In genomic region chr11:66723693-66724092, GRCh38 we compare ENCODE assay signal across 21 cellular contexts. TPM values are rescaled to one million over a fixed set of nuclear protein-coding genes. Genes with fewer than 3 reads are reported as not detected.
DNase-seq lines count a peak whose midpoint lies in the region; ATAC-seq, FAIRE-seq and TF ChIP-seq lines count a peak whose summit lies in the region.
"Had no signal": no experiment of that assay in that cellular context is flagged by ENCODE, and none has a peak within 500 bp of the region (broad histone marks: within the 10 kb centered on the region; RNA-seq: fewer than 3 reads in every experiment).

No MANE protein-coding gene starts in this region.

- H3K27me3 ChIP-seq in adrenal gland = no peaks in the 10 kb centered on the region
- peaks cover 3% of the 10 kb centered on the region for H3K27me3 ChIP-seq in A673 (replicated peaks; ENCODE audit: insufficient read depth, low read depth, low read length, poor library complexity)

- 74 to 90% (median 86%) methylated on average over 5 of the region's 5 CpGs for WGBS in adrenal gland, 4 donors

- POLR2A ChIA-PET in A673 (lab: Charles Lee; ENCODE audit: low non-redundant PET) = no interaction called here

- peak; percentile 15 for FAIRE-seq in G401.6 (lab: Jason Lieb, UNC)
- FAIRE-seq in GM12892 (lab: Jason Lieb, UNC) = no peak
- FAIRE-seq: GM19239, H1 had no signal

- no peak for TF ChIP-seq CTCF in adrenal gland (IDR thresholded peaks at IDR 0.05)
- TF ChIP-seq CTCF in A673 (conservative IDR thresholded peaks at IDR 0.05; ENCODE audit: low read depth, low read length) = no peak

- H3K36me3 ChIP-seq in adrenal gland (replicated peaks in 1 of 2) = no peaks in the 10 kb centered on the region
- peaks cover 4% of the 10 kb centered on the region for H3K36me3 ChIP-seq in A673 (ENCODE audit: insufficient read depth, low read length, poor library complexity, severe bottlenecking)

- TF ChIP-seq POLR2A in adrenal gland (IDR thresholded peaks at IDR 0.05) (no peak), GM12892 (IDR thresholded peaks at IDR 0.05; ENCODE audit: low read depth, low read length) (no peak)

- H3K27ac ChIP-seq in adrenal gland (peak overlapping the region in 4 of 5 donors; percentile 31 to 67 (median 48)), A673 (ENCODE audit: low read depth, low read length, poor library complexity, severe bottlenecking) (no peak overlapping the region), substantia nigra (ENCODE audit: low read depth, low read length, poor library complexity, severe bottlenecking) (no peak overlapping the region)
- H3K27ac ChIP-seq: BLaER1 treated with 17β-estradiol and CSF1 and Interleukin-3, amounts not matched to agents 10 nM and 100 nM had no signal

- CTCF ChIA-PET in A673 (lab: Charles Lee) = no interaction called here

- H3K4me3 ChIP-seq in adrenal gland = no peak overlapping the region
- no peak overlapping the region for H3K4me3 ChIP-seq in A673 (ENCODE audit: low read depth, low read length, poor library complexity, severe bottlenecking)
- H3K4me3 ChIP-seq: BLaER1 treated with 17β-estradiol and CSF1 and Interleukin-3, amounts not matched to agents 10 nM and 100 nM had no signal

- intact Hi-C loops in adrenal gland (cut with DNase I) = no loop called here
- intact Hi-C loops in A673 (cut with micrococcal nuclease; ENCODE audit: unreplicated experiment) = no loop called here

- BruUV-seq in A673 (replicated peaks; lab: Mats Ljungman, UMichigan) = no TSS peak

- no peaks in the 10 kb centered on the region for H3K9me3 ChIP-seq in adrenal gland (replicated peaks in 1 of 3)
- H3K9me3 ChIP-seq in A673 (ENCODE audit: low read depth, low read length, poor library complexity, severe bottlenecking) = no peaks in the 10 kb centered on the region
- H3K9me3 ChIP-seq: BLaER1 treated with 17β-estradiol and CSF1 and Interleukin-3, amounts not matched to agents 10 nM and 100 nM had no signal

- peaks cover 34 to 36% of the 10 kb centered on the region in 2 donors for H3K4me1 ChIP-seq in adrenal gland (replicated peaks in 1 of 2)
- peaks cover 4% of the 10 kb centered on the region for H3K4me1 ChIP-seq in A673 (ENCODE audit: insufficient read depth, low read length, poor library complexity, severe bottlenecking)

- DNase-seq in HT1080 (ENCODE audit: low read depth) = peak; percentile 24
- DNase-seq in adrenal gland = peak in 1 of 7 donors; percentile 13
- no peak for DNase-seq in left lobe of liver (ENCODE audit: low spot score)
- no peak for DNase-seq in A673 (ENCODE audit: low spot score)
- DNase-seq in substantia nigra (lab: John Stamatoyannopoulos, UW) = no peak
- DNase-seq in GM12892 (ENCODE audit: insufficient read length) = no peak
- DNase-seq in NCI-H82 treated with DMSO at 0.1 percent for 48 hours (lab: John Stamatoyannopoulos, UW; ENCODE audit: unreplicated experiment) = no peak
- DNase-seq: CD8-positive, alpha-beta T cell; GF-D8; NCI-H1105; NCI-H146; NCI-H2029; NCI-H226; NCI-H510A treated with DMSO at 0.1 percent for 48 hours; NCI-H748 treated with DMSO at 0.1 percent for 48 hours; NK-92 treated with Interleukin-12 subunit alpha and Interleukin-12 subunit beta, amount 100 ng/mL, for 24 hours had no signal

- ATAC-seq in left lobe of liver = peak; percentile 47
- ATAC-seq: CD8-positive, alpha-beta T cell; Panc1 had no signal

RNA-seq across cellular contexts. Expression of gene SPTBN2, which starts 5.3 kb away (rescaled TPM):
- 79.1 and 122 TPM in 2 replicates for total RNA-seq in HT1080 (2014; rRNA removed; shearing (Covaris generic))
- polyA plus RNA-seq in HT1080 (2015; cell fraction: cytosol; rRNA removed) = 19.1 and 36.3 TPM in 2 replicates
- 194 and 221 TPM in 2 replicates for polyA plus RNA-seq in HT1080 (2015; cell fraction: nucleus; rRNA removed)
- total RNA-seq in adrenal gland = 10 to 100 TPM; 54.0 to 81.8 (median 64.7) TPM
- polyA plus RNA-seq in adrenal gland = 10 to 100 TPM; 19.7 to 78.9 (median 28.5) TPM
- total RNA-seq in left lobe of liver = 55.1 TPM
- total RNA-seq in A673 (2021) = 21.1 and 34.4 TPM in 2 replicates
- polyA plus RNA-seq in GM12892 (2012; ENCODE audit: missing spikeins) = 0.06 TPM
- total RNA-seq: CD8-positive, alpha-beta T cell had no signal

RNA-seq across cellular contexts. Expression of gene RBM4B, which starts 46.0 kb away (rescaled TPM):
- total RNA-seq in HT1080 (2014; rRNA removed; shearing (Covaris generic)) = 13.9 and 16.0 TPM in 2 replicates
- 12.2 and 23.2 TPM in 2 replicates for polyA plus RNA-seq in HT1080 (2015; cell fraction: cytosol; rRNA removed)
- polyA plus RNA-seq in HT1080 (2015; cell fraction: nucleus; rRNA removed) = 23.4 and 28.8 TPM in 2 replicates
- 10 to 100 TPM in 7 of 8 donors, 1 to 10 TPM in 1; 9.9 to 30.7 (median 18.8) TPM for total RNA-seq in adrenal gland
- polyA plus RNA-seq in adrenal gland = 10 to 100 TPM; 20.9 to 29.8 (median 23.3) TPM
- total RNA-seq in left lobe of liver = 8.1 TPM
- 35.0 and 40.5 TPM in 2 replicates for total RNA-seq in A673 (2021)
- polyA plus RNA-seq in GM12892 (2012; ENCODE audit: missing spikeins) = 16.9 TPM

Comparison
In these comparisons a context has a peak if more than half of its experiments do, and no peak if none do; other contexts are left out.
1. H3K27ac ChIP-seq: peak in adrenal gland (4 of 5); none in A673 (single experiment) and substantia nigra (single experiment).